ENCODE assay signal across 8 cellular contexts in the genomic region with DNA sequence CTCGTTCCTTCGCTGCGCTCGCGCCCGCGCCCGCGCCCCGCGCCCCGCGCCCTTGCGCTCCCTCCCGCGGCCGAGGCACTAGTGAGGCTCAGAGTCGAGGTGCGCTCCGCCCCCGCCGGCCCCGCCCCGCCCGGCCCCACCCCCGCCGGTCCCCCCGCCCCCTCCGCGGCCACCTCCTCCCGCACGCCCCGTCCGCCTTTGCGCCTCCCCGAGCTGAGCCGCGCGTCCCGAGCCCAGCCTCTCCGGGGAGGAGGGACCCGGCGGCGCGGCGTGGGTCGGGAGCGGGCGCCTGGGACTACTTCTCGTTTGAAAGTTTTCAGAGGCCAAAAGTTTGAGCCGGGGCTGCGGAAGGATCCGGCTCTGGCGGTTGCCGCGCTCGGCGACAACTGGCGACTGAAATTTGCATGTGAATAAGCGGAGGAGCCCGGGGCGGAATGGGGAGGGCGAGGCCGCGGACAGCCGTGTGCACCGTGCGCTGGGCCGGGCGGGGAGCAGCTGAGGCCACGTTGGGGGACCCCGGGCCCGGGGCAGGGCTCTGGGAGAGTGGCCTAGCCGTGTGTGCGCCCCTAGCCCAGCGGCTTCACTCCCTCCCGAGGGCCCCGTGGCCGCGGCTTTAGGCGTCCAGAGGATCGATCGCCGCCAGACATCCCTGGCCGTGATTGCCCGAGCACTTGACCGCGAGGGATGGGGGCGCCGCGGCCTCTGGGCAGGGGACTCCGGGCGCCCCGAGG. TPM values are rescaled to one million over a fixed set of nuclear protein-coding genes. Genes with fewer than 3 reads are reported as not detected.
DNase-seq lines count a peak whose midpoint lies in the region; ATAC-seq, FAIRE-seq and TF ChIP-seq lines count a peak whose summit lies in the region.

A gene (minus strand): TSS at position 83 of the 731 bp plus-strand sequence. CDS start 262 bp downstream, outside the sequence.

- FAIRE-seq in GM12892 (lab: Jason Lieb, UNC) (peak; percentile 92), bronchial epithelial cell (lab: Jason Lieb, UNC) (no peak)

- H3K4me3 ChIP-seq in WI38 (ENCODE audit: low read depth, low read length) (peak within 1 kb of the TSS; percentile 71), bronchial epithelial cell (ENCODE audit: low read depth, low read length) (peak within 1 kb of the TSS; percentile 91)

- peak; percentile 93 for DNase-seq in GM12892 (ENCODE audit: insufficient read length)
- DNase-seq in NCI-H1048 (lab: John Stamatoyannopoulos, UW): peak; percentile 86
- DNase-seq in bronchial epithelial cell (ENCODE audit: low read depth): peak; percentile 75
- DNase-seq in inferior parietal cortex (ENCODE audit: extremely low spot score): peak; percentile 66
- DNase-seq in stimulated activated CD4-positive, alpha-beta T cell treated with anti-CD3 and anti-CD28 coated beads, Interleukin-12 subunit alpha, Interleukin-12 subunit beta, amount 100 ng/mL, for 24 hours (ENCODE audit: low read depth in 2 of 2): peak; percentile 83 to 85
- no peak for DNase-seq in NCI-H2107 (lab: John Stamatoyannopoulos, UW)

- TF ChIP-seq CTCF in WI38 (IDR thresholded peaks at IDR 0.05; ENCODE audit: low read depth, low read length) (no peak), bronchial epithelial cell (IDR thresholded peaks at IDR 0.05; ENCODE audit: insufficient read depth, low read length, severe bottlenecking) (no peak)

- peak; percentile 56 for ATAC-seq in HG02571 (IDR thresholded peaks at IDR 0.05; ENCODE audit: unreplicated experiment)

- TF ChIP-seq POLR2A in GM12892 (IDR thresholded peaks at IDR 0.05; ENCODE audit: low read depth, low read length): peak; percentile 48; the same call in 1 of the 2 replicates

- H3K36me3 ChIP-seq in bronchial epithelial cell (ENCODE audit: control insufficient read depth, insufficient read depth, low read length): peaks cover 23% of the 10 kb centered on the region

- H3K27me3 ChIP-seq in bronchial epithelial cell (ENCODE audit: control insufficient read depth, insufficient read depth, low read length): no peaks in the 10 kb centered on the region

RNA-seq across cellular contexts. Expression of the gene that starts here (rescaled TPM):
- polyA plus RNA-seq in GM12892 (2012; ENCODE audit: missing spikeins): 2.1 TPM
- 70.0 and 90.4 TPM in 2 replicates for total RNA-seq in bronchial epithelial cell
